Comparison of ENCODE assay signal across 22 cellular contexts in genomic region chr21:42760361-42760970, GRCh38.
"Had no signal": no experiment of that assay in that cellular context is flagged by ENCODE, and none has a peak within 500 bp of the region (broad histone marks: within the 10 kb centered on the region; RNA-seq: fewer than 3 reads in every experiment).

No MANE protein-coding gene starts in this region.

- H3K4me3 Mint-ChIP-seq: activated naive CD8-positive, alpha-beta T cell treated with anti-CD3 and anti-CD28 coated beads for 36 hours; activated T-cell treated with anti-CD3 and anti-CD28 coated beads, Interleukin-2, amount 50 U/mL, for 4 hours; central memory CD8-positive, alpha-beta T cell; mesothelial cell of epicardium; natural killer cell; stimulated activated naive CD8-positive, alpha-beta T cell treated with anti-CD3 and anti-CD28 coated beads, Interleukin-15, Interleukin-2, amounts not matched to agents 100 ng/mL and 50 ng/mL, for 24 hours had no signal

- H3K9me3 ChIP-seq: breast epithelium, left ventricle myocardium inferior, prostate gland, tibial artery had no signal

- H3K4me1 Mint-ChIP-seq: activated naive CD8-positive, alpha-beta T cell treated with anti-CD3 and anti-CD28 coated beads for 36 hours; central memory CD8-positive, alpha-beta T cell; mesothelial cell of epicardium had no signal

- DNase-seq: activated CD4-positive, alpha-beta T cell treated with anti-CD3 and anti-CD28 coated beads for 4 hours; activated CD4-positive, alpha-beta T cell treated with anti-CD3 and anti-CD28 coated beads, Interleukin-2, amount 50 U/mL, for 48 hours; activated CD4-positive, CD25-positive, alpha-beta regulatory T cell; activated CD8-positive, alpha-beta memory T cell treated with anti-CD3 and anti-CD28 coated beads, Interleukin-2, amount 50 U/mL, for 48 hours; activated naive CD4-positive, alpha-beta T cell; activated naive CD8-positive, alpha-beta T cell treated with anti-CD3 and anti-CD28 coated beads for 36 hours; activated T-cell treated with anti-CD3 and anti-CD28 coated beads, Interleukin-2, amount 50 U/mL, for 4 hours; hippocampal formation; left ventricle myocardium inferior; mammary epithelial cell; natural killer cell; stimulated activated CD4-positive, alpha-beta T cell treated with anti-CD3 and anti-CD28 coated beads, Interleukin-4, amount 100 ng/mL, for 24 hours; T-helper 1 cell had no signal

- H3K27ac Mint-ChIP-seq: activated naive CD8-positive, alpha-beta T cell treated with anti-CD3 and anti-CD28 coated beads for 36 hours; activated T-helper 2 cell treated with anti-CD3 and anti-CD28 coated beads, Interferon-gamma antibody, Interleukin-2, Interleukin-4, amounts not matched to agents 10 μg/mL and 5 μg/mL and 100 μg/mL, durations not matched to agents 14 hours and 24 hours and 36 hours; mesothelial cell of epicardium; natural killer cell; stimulated activated naive CD8-positive, alpha-beta T cell treated with anti-CD3 and anti-CD28 coated beads, Interleukin-15, Interleukin-2, amounts not matched to agents 100 ng/mL and 50 ng/mL, for 24 hours had no signal

- H3K27ac ChIP-seq: breast epithelium, dorsolateral prefrontal cortex, epithelial cell of prostate, left ventricle myocardium inferior, prostate gland, tibial artery had no signal

- H3K9me3 Mint-ChIP-seq: activated naive CD8-positive, alpha-beta T cell treated with anti-CD3 and anti-CD28 coated beads for 36 hours; activated T-cell treated with anti-CD3 and anti-CD28 coated beads, Interleukin-2, amount 50 U/mL, for 4 hours; activated T-helper 2 cell treated with anti-CD3 and anti-CD28 coated beads, Interferon-gamma antibody, Interleukin-2, Interleukin-4, amounts not matched to agents 10 μg/mL and 5 μg/mL and 100 μg/mL, durations not matched to agents 14 hours and 24 hours and 36 hours; central memory CD8-positive, alpha-beta T cell; mesothelial cell of epicardium; natural killer cell; stimulated activated naive CD8-positive, alpha-beta T cell treated with anti-CD3 and anti-CD28 coated beads, Interleukin-15, Interleukin-2, amounts not matched to agents 100 ng/mL and 50 ng/mL, for 24 hours had no signal

- H3K4me3 ChIP-seq: breast epithelium, dorsolateral prefrontal cortex, left ventricle myocardium inferior, prostate gland, tibial artery had no signal

- H3K36me3 ChIP-seq: breast epithelium had no signal

- H3K36me3 Mint-ChIP-seq: activated naive CD8-positive, alpha-beta T cell treated with anti-CD3 and anti-CD28 coated beads for 36 hours; natural killer cell had no signal

- H3K4me1 ChIP-seq: breast epithelium, prostate gland, tibial artery had no signal

- ATAC-seq: activated T-cell treated with anti-CD3 and anti-CD28 coated beads, Interleukin-2, amount 50 U/mL, for 4 hours; natural killer cell had no signal

- H3K27me3 ChIP-seq: breast epithelium, dorsolateral prefrontal cortex had no signal

- H3K27me3 Mint-ChIP-seq: activated naive CD8-positive, alpha-beta T cell treated with anti-CD3 and anti-CD28 coated beads for 36 hours; stimulated activated naive CD8-positive, alpha-beta T cell treated with anti-CD3 and anti-CD28 coated beads, Interleukin-15, Interleukin-2, amounts not matched to agents 100 ng/mL and 50 ng/mL, for 24 hours had no signal
